1 cellular context compared by ENCODE assay signal in the genomic region with DNA sequence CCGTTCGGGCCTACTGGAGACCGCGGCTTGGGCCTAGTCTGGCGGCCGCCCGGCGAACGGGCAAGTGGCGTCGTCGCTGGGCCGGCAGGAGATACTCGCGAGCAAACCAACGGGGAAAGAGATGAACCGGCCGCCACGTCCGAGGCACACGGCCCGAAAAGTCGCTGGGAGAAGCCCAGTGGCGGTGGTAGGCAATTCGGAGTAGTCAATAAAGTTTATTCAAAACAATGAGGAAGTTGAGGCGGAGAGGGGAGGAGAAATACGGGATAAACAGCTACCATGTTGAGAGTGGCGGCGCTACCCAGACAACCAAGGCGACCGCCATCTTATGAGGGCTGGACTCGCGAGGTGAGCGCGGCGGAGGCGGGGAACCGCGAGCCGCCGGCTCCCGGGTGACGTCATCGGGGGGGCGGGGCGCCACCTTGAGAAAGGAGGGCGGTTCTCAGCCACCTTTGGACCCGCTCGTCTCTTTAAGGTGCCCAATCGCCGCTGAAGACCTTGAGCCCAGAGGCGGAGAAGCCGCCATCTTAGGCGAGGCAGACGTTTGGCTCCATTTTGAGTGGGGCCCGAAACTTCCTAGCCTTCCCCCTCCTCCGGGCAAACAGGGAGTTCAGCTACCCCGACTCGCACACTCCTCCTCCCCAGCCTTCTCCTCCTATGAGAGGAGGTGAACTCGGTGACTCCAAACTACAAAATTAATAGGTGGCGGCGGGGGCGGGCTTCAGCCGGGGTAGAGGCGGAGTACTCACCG.
TF ChIP-seq lines count a peak whose summit lies in the region.

A gene (minus strand): TSS at position 348 of the 751 bp plus-strand sequence. CDS start 1,745 bp downstream, outside the sequence.

TF ChIP-seq in HepG2, 621 proteins besides CTCF, POLR2A, EP300 and RAD21 (continued from another document):
- TF ChIP-seq, protein P1, sequence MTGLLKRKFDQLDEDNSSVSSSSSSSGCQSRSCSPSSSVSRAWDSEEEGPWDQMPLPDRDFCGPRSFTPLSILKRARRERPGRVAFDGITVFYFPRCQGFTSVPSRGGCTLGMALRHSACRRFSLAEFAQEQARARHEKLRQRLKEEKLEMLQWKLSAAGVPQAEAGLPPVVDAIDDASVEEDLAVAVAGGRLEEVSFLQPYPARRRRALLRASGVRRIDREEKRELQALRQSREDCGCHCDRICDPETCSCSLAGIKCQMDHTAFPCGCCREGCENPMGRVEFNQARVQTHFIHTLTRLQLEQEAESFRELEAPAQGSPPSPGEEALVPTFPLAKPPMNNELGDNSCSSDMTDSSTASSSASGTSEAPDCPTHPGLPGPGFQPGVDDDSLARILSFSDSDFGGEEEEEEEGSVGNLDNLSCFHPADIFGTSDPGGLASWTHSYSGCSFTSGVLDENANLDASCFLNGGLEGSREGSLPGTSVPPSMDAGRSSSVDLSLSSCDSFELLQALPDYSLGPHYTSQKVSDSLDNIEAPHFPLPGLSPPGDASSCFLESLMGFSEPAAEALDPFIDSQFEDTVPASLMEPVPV (CRISPR knock-in tag; IDR thresholded peaks at IDR 0.05) = peak; percentile 66; the same call in 1 of the 2 replicates
- TF ChIP-seq TBX2 (CRISPR knock-in tag; IDR thresholded peaks at IDR 0.05; ENCODE audit: borderline replicate concordance) (no peak; the same call in 1 of the 2 replicates), ZNF570 (CRISPR knock-in tag; IDR thresholded peaks at IDR 0.05; ENCODE audit: borderline replicate concordance) (no peak), ELF1 (CRISPR knock-in tag; IDR thresholded peaks at IDR 0.05) (peak; percentile 80), DMAP1 (CRISPR knock-in tag; IDR thresholded peaks at IDR 0.05) (peak; percentile 18; the same call in 1 of the 2 replicates), ZNF317 (CRISPR knock-in tag; IDR thresholded peaks at IDR 0.05) (0 out of 2 replicates have a peak, but pooled peaks have one; percentile 10), CENPX (CRISPR knock-in tag; IDR thresholded peaks at IDR 0.05) (no peak), ZMYM3 (CRISPR knock-in tag; IDR thresholded peaks at IDR 0.05) (no peak)
- TF ChIP-seq, protein P2, sequence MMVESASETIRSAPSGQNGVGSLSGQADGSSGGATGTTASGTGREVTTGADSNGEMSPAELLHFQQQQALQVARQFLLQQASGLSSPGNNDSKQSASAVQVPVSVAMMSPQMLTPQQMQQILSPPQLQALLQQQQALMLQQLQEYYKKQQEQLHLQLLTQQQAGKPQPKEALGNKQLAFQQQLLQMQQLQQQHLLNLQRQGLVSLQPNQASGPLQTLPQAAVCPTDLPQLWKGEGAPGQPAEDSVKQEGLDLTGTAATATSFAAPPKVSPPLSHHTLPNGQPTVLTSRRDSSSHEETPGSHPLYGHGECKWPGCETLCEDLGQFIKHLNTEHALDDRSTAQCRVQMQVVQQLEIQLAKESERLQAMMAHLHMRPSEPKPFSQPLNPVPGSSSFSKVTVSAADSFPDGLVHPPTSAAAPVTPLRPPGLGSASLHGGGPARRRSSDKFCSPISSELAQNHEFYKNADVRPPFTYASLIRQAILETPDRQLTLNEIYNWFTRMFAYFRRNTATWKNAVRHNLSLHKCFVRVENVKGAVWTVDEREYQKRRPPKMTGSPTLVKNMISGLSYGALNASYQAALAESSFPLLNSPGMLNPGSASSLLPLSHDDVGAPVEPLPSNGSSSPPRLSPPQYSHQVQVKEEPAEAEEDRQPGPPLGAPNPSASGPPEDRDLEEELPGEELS (CRISPR knock-in tag; IDR thresholded peaks at IDR 0.05) = peak; percentile 25; the same call in 1 of the 2 replicates
- TF ChIP-seq, protein P3, sequence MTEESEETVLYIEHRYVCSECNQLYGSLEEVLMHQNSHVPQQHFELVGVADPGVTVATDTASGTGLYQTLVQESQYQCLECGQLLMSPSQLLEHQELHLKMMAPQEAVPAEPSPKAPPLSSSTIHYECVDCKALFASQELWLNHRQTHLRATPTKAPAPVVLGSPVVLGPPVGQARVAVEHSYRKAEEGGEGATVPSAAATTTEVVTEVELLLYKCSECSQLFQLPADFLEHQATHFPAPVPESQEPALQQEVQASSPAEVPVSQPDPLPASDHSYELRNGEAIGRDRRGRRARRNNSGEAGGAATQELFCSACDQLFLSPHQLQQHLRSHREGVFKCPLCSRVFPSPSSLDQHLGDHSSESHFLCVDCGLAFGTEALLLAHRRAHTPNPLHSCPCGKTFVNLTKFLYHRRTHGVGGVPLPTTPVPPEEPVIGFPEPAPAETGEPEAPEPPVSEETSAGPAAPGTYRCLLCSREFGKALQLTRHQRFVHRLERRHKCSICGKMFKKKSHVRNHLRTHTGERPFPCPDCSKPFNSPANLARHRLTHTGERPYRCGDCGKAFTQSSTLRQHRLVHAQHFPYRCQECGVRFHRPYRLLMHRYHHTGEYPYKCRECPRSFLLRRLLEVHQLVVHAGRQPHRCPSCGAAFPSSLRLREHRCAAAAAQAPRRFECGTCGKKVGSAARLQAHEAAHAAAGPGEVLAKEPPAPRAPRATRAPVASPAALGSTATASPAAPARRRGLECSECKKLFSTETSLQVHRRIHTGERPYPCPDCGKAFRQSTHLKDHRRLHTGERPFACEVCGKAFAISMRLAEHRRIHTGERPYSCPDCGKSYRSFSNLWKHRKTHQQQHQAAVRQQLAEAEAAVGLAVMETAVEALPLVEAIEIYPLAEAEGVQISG (CRISPR knock-in tag; IDR thresholded peaks at IDR 0.05) = peak; percentile 15
- TF ChIP-seq, protein P4, sequence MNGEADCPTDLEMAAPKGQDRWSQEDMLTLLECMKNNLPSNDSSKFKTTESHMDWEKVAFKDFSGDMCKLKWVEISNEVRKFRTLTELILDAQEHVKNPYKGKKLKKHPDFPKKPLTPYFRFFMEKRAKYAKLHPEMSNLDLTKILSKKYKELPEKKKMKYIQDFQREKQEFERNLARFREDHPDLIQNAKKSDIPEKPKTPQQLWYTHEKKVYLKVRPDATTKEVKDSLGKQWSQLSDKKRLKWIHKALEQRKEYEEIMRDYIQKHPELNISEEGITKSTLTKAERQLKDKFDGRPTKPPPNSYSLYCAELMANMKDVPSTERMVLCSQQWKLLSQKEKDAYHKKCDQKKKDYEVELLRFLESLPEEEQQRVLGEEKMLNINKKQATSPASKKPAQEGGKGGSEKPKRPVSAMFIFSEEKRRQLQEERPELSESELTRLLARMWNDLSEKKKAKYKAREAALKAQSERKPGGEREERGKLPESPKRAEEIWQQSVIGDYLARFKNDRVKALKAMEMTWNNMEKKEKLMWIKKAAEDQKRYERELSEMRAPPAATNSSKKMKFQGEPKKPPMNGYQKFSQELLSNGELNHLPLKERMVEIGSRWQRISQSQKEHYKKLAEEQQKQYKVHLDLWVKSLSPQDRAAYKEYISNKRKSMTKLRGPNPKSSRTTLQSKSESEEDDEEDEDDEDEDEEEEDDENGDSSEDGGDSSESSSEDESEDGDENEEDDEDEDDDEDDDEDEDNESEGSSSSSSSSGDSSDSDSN (CRISPR knock-in tag; IDR thresholded peaks at IDR 0.05) = peak; percentile 99
- TF ChIP-seq, protein P5, sequence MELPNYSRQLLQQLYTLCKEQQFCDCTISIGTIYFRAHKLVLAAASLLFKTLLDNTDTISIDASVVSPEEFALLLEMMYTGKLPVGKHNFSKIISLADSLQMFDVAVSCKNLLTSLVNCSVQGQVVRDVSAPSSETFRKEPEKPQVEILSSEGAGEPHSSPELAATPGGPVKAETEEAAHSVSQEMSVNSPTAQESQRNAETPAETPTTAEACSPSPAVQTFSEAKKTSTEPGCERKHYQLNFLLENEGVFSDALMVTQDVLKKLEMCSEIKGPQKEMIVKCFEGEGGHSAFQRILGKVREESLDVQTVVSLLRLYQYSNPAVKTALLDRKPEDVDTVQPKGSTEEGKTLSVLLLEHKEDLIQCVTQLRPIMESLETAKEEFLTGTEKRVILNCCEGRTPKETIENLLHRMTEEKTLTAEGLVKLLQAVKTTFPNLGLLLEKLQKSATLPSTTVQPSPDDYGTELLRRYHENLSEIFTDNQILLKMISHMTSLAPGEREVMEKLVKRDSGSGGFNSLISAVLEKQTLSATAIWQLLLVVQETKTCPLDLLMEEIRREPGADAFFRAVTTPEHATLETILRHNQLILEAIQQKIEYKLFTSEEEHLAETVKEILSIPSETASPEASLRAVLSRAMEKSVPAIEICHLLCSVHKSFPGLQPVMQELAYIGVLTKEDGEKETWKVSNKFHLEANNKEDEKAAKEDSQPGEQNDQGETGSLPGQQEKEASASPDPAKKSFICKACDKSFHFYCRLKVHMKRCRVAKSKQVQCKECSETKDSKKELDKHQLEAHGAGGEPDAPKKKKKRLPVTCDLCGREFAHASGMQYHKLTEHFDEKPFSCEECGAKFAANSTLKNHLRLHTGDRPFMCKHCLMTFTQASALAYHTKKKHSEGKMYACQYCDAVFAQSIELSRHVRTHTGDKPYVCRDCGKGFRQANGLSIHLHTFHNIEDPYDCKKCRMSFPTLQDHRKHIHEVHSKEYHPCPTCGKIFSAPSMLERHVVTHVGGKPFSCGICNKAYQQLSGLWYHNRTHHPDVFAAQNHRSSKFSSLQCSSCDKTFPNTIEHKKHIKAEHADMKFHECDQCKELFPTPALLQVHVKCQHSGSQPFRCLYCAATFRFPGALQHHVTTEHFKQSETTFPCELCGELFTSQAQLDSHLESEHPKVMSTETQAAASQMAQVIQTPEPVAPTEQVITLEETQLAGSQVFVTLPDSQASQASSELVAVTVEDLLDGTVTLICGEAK (IDR thresholded peaks at IDR 0.05) = peak; percentile 96
- TF ChIP-seq, protein P5 (CRISPR knock-in tag; IDR thresholded peaks at IDR 0.05) = peak; percentile 100
- TF ChIP-seq, protein P6, sequence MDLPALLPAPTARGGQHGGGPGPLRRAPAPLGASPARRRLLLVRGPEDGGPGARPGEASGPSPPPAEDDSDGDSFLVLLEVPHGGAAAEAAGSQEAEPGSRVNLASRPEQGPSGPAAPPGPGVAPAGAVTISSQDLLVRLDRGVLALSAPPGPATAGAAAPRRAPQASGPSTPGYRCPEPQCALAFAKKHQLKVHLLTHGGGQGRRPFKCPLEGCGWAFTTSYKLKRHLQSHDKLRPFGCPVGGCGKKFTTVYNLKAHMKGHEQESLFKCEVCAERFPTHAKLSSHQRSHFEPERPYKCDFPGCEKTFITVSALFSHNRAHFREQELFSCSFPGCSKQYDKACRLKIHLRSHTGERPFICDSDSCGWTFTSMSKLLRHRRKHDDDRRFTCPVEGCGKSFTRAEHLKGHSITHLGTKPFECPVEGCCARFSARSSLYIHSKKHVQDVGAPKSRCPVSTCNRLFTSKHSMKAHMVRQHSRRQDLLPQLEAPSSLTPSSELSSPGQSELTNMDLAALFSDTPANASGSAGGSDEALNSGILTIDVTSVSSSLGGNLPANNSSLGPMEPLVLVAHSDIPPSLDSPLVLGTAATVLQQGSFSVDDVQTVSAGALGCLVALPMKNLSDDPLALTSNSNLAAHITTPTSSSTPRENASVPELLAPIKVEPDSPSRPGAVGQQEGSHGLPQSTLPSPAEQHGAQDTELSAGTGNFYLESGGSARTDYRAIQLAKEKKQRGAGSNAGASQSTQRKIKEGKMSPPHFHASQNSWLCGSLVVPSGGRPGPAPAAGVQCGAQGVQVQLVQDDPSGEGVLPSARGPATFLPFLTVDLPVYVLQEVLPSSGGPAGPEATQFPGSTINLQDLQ (CRISPR knock-in tag; IDR thresholded peaks at IDR 0.05) = no peak
